ENCODE assay signal across 1 cellular context in the genomic region with DNA sequence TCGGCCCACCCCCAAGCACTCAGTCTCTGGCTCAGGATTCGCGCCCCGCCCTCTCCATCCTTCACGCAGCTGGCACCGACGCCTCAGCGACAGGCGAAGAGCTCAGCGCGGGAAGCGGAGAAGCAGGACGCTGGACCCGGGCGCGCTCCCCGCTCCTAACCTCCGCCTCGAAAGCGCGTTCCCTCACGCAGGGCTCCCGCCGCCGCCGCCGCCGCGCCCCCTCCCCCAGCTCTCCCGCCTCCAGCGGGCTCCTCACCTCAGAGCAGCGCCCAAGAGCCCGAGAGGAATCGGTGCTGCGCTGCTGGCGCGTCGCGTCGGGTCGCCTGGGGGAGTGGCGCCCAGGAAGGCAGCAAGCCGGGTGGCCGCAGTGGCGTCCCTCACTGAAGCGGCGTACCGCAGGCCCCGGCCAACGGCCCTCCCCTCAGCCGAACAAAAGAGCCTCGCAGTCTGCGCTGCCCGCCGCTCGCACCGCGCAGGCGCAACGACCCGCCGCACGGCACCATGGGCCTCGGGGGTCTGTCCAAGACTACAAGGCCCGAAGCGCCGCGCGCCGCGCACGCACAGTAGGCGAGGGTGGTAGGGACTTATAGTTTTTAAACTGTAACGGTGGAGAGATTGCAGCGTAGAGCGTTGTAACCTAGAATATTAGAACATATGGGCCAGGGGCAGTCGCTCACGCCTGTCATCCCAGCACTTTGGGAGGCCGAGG.
TF ChIP-seq lines count a peak whose summit lies in the region.

Gene CBX1 (minus strand): TSS at position 467 of the 709 bp plus-strand sequence. CDS start 24,474 bp downstream, outside the sequence.

TF ChIP-seq in K562, 482 proteins besides CTCF, POLR2A, EP300 and RAD21 (continued from another document and continues in another):
- TF ChIP-seq, protein P1, sequence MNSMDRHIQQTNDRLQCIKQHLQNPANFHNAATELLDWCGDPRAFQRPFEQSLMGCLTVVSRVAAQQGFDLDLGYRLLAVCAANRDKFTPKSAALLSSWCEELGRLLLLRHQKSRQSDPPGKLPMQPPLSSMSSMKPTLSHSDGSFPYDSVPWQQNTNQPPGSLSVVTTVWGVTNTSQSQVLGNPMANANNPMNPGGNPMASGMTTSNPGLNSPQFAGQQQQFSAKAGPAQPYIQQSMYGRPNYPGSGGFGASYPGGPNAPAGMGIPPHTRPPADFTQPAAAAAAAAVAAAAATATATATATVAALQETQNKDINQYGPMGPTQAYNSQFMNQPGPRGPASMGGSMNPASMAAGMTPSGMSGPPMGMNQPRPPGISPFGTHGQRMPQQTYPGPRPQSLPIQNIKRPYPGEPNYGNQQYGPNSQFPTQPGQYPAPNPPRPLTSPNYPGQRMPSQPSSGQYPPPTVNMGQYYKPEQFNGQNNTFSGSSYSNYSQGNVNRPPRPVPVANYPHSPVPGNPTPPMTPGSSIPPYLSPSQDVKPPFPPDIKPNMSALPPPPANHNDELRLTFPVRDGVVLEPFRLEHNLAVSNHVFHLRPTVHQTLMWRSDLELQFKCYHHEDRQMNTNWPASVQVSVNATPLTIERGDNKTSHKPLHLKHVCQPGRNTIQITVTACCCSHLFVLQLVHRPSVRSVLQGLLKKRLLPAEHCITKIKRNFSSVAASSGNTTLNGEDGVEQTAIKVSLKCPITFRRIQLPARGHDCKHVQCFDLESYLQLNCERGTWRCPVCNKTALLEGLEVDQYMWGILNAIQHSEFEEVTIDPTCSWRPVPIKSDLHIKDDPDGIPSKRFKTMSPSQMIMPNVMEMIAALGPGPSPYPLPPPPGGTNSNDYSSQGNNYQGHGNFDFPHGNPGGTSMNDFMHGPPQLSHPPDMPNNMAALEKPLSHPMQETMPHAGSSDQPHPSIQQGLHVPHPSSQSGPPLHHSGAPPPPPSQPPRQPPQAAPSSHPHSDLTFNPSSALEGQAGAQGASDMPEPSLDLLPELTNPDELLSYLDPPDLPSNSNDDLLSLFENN (IDR thresholded peaks at IDR 0.05; ENCODE audit: low read depth in 2 of 2, low read length in 2 of 2): no peak
- TF ChIP-seq CBFA2T3 (IDR thresholded peaks at IDR 0.05): no peak
- no peak for TF ChIP-seq GTF2E2 (tag; IDR thresholded peaks at IDR 0.05)
- no peak for TF ChIP-seq SNRNP70 (optimal IDR thresholded peaks at IDR 0.05; ENCODE audit: low read depth, low read length)
- 0 out of 2 replicates have a peak, but pooled peaks have one; percentile 59 for TF ChIP-seq CBX5 (IDR thresholded peaks at IDR 0.05; ENCODE audit: borderline replicate concordance, low read depth)
- no peak for TF ChIP-seq ELF4 (CRISPR knock-in tag; IDR thresholded peaks at IDR 0.05)
- no peak for TF ChIP-seq ZNF277 (CRISPR knock-in tag; IDR thresholded peaks at IDR 0.05; ENCODE audit: borderline replicate concordance)
- peak; percentile 77; the same call in 1 of the 2 replicates for TF ChIP-seq PHF8 (IDR thresholded peaks at IDR 0.05; ENCODE audit: borderline replicate concordance, low read length)
- TF ChIP-seq TEAD1 (CRISPR knock-in tag; IDR thresholded peaks at IDR 0.05): peak in 1 of 2 experiments; percentile 66; a peak in 1 of 4 replicates
- peak; percentile 22 for TF ChIP-seq POU5F1 (IDR thresholded peaks at IDR 0.05; ENCODE audit: borderline replicate concordance, low read depth, low read length, partially characterized antibody)
- no peak for TF ChIP-seq KAT2B (IDR thresholded peaks at IDR 0.05; ENCODE audit: low read depth, low read length)
- no peak; the same call in 1 of the 2 replicates for TF ChIP-seq HNRNPL (IDR thresholded peaks at IDR 0.05; ENCODE audit: low read depth, low read length)
- TF ChIP-seq, protein P2, sequence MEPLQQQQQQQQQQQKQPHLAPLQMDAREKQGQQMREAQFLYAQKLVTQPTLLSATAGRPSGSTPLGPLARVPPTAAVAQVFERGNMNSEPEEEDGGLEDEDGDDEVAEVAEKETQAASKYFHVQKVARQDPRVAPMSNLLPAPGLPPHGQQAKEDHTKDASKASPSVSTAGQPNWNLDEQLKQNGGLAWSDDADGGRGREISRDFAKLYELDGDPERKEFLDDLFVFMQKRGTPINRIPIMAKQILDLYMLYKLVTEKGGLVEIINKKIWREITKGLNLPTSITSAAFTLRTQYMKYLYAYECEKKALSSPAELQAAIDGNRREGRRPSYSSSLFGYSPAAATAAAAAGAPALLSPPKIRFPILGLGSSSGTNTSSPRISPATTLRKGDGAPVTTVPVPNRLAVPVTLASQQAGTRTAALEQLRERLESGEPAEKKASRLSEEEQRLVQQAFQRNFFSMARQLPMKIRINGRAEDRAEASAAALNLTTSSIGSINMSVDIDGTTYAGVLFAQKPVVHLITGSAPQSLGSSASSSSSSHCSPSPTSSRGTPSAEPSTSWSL (CRISPR knock-in tag; IDR thresholded peaks at IDR 0.05; ENCODE audit: borderline replicate concordance): peak; percentile 57; the same call in 1 of the 2 replicates
- TF ChIP-seq ZNF699 (CRISPR knock-in tag; IDR thresholded peaks at IDR 0.05; ENCODE audit: insufficient replicate concordance): no peak
- peak; percentile 56 for TF ChIP-seq ESRRA (IDR thresholded peaks at IDR 0.05; ENCODE audit: borderline replicate concordance, low read depth)
- TF ChIP-seq, protein P3, sequence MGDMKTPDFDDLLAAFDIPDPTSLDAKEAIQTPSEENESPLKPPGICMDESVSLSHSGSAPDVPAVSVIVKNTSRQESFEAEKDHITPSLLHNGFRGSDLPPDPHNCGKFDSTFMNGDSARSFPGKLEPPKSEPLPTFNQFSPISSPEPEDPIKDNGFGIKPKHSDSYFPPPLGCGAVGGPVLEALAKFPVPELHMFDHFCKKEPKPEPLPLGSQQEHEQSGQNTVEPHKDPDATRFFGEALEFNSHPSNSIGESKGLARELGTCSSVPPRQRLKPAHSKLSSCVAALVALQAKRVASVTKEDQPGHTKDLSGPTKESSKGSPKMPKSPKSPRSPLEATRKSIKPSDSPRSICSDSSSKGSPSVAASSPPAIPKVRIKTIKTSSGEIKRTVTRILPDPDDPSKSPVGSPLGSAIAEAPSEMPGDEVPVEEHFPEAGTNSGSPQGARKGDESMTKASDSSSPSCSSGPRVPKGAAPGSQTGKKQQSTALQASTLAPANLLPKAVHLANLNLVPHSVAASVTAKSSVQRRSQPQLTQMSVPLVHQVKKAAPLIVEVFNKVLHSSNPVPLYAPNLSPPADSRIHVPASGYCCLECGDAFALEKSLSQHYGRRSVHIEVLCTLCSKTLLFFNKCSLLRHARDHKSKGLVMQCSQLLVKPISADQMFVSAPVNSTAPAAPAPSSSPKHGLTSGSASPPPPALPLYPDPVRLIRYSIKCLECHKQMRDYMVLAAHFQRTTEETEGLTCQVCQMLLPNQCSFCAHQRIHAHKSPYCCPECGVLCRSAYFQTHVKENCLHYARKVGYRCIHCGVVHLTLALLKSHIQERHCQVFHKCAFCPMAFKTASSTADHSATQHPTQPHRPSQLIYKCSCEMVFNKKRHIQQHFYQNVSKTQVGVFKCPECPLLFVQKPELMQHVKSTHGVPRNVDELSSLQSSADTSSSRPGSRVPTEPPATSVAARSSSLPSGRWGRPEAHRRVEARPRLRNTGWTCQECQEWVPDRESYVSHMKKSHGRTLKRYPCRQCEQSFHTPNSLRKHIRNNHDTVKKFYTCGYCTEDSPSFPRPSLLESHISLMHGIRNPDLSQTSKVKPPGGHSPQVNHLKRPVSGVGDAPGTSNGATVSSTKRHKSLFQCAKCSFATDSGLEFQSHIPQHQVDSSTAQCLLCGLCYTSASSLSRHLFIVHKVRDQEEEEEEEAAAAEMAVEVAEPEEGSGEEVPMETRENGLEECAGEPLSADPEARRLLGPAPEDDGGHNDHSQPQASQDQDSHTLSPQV (IDR thresholded peaks at IDR 0.05): peak; percentile 44
- no peak for TF ChIP-seq ZNF830 (CRISPR knock-in tag; IDR thresholded peaks at IDR 0.05)
- TF ChIP-seq MEF2A (IDR thresholded peaks at IDR 0.05; ENCODE audit: control insufficient read depth, low read depth, low read length): no peak
- no peak for TF ChIP-seq ZNF655 (CRISPR knock-in tag; IDR thresholded peaks at IDR 0.05)
- TF ChIP-seq SUPT5H (IDR thresholded peaks at IDR 0.05): peak; percentile 58; the same call in 1 of the 2 replicates
- peak; percentile 91 for TF ChIP-seq POLR2G (IDR thresholded peaks at IDR 0.05; ENCODE audit: low read depth, low read length)
- TF ChIP-seq GTF2A2 (tag; IDR thresholded peaks at IDR 0.05): no peak
- peak; percentile 99 for TF ChIP-seq NRF1 (conservative IDR thresholded peaks at IDR 0.05 in 1 of 2, IDR thresholded peaks at IDR 0.05 in 1 of 2)
- no peak for TF ChIP-seq CBFA2T2 (conservative IDR thresholded peaks at IDR 0.05)
- TF ChIP-seq ZFP30 (CRISPR knock-in tag; IDR thresholded peaks at IDR 0.05; ENCODE audit: borderline replicate concordance): no peak
- TF ChIP-seq, protein P4, sequence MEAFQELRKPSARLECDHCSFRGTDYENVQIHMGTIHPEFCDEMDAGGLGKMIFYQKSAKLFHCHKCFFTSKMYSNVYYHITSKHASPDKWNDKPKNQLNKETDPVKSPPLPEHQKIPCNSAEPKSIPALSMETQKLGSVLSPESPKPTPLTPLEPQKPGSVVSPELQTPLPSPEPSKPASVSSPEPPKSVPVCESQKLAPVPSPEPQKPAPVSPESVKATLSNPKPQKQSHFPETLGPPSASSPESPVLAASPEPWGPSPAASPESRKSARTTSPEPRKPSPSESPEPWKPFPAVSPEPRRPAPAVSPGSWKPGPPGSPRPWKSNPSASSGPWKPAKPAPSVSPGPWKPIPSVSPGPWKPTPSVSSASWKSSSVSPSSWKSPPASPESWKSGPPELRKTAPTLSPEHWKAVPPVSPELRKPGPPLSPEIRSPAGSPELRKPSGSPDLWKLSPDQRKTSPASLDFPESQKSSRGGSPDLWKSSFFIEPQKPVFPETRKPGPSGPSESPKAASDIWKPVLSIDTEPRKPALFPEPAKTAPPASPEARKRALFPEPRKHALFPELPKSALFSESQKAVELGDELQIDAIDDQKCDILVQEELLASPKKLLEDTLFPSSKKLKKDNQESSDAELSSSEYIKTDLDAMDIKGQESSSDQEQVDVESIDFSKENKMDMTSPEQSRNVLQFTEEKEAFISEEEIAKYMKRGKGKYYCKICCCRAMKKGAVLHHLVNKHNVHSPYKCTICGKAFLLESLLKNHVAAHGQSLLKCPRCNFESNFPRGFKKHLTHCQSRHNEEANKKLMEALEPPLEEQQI (IDR thresholded peaks at IDR 0.05): no peak
- TF ChIP-seq, protein P5, sequence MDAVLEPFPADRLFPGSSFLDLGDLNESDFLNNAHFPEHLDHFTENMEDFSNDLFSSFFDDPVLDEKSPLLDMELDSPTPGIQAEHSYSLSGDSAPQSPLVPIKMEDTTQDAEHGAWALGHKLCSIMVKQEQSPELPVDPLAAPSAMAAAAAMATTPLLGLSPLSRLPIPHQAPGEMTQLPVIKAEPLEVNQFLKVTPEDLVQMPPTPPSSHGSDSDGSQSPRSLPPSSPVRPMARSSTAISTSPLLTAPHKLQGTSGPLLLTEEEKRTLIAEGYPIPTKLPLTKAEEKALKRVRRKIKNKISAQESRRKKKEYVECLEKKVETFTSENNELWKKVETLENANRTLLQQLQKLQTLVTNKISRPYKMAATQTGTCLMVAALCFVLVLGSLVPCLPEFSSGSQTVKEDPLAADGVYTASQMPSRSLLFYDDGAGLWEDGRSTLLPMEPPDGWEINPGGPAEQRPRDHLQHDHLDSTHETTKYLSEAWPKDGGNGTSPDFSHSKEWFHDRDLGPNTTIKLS (IDR thresholded peaks at IDR 0.05; ENCODE audit: borderline replicate concordance, low read depth): peak; percentile 88
- TF ChIP-seq SFPQ (IDR thresholded peaks at IDR 0.05; ENCODE audit: low read depth, low read length): no peak
- 0 out of 2 replicates have a peak, but pooled peaks have one; percentile 30 for TF ChIP-seq ZNF644 (tag; IDR thresholded peaks at IDR 0.05; ENCODE audit: low read depth)
- peak; percentile 37; the same call in 1 of the 2 replicates for TF ChIP-seq ZNF24 (IDR thresholded peaks at IDR 0.05)
- no peak for TF ChIP-seq ARNT (IDR thresholded peaks at IDR 0.05)
- peak in 1 of 2 experiments; percentile 74; a peak in 2 of 4 replicates for TF ChIP-seq TRIM24 (IDR thresholded peaks at IDR 0.05)
- TF ChIP-seq, protein P6, sequence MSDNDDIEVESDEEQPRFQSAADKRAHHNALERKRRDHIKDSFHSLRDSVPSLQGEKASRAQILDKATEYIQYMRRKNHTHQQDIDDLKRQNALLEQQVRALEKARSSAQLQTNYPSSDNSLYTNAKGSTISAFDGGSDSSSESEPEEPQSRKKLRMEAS (CRISPR knock-in tag; IDR thresholded peaks at IDR 0.05): peak; percentile 75
- TF ChIP-seq, protein P7, sequence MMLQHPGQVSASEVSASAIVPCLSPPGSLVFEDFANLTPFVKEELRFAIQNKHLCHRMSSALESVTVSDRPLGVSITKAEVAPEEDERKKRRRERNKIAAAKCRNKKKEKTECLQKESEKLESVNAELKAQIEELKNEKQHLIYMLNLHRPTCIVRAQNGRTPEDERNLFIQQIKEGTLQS (IDR thresholded peaks at IDR 0.05): no peak
- TF ChIP-seq, protein P7 (CRISPR knock-in tag; conservative IDR thresholded peaks at IDR 0.05): 0 out of 2 replicates have a peak, but pooled peaks have one; percentile 40
- TF ChIP-seq RBFOX2 (IDR thresholded peaks at IDR 0.05; ENCODE audit: low read depth, low read length): peak; percentile 92
